24 cellular contexts compared by ENCODE assay signal in the genomic region with DNA sequence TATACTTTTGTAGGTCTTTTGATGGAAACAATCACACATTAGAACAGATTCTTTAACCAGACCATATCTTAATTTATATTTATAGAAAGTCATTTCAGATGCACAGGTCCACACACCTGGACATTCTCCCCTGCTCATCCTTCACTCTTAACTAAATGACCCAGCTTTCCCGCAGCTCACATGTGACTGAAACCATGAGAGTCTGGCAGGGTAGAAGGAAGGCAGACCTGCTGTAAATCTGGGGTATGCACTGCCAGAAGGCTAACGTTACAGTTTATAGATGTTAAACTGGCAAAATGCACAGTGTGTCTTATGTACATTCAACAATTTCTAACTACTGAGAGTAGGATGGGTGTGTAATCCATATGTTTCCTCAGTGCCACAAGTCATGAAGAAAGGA.
"Had no signal": no experiment of that assay in that cellular context is flagged by ENCODE, and none has a peak within 500 bp of the region (broad histone marks: within the 10 kb centered on the region; RNA-seq: fewer than 3 reads in every experiment).

No MANE protein-coding gene starts in this region.

- H3K36me3 ChIP-seq: neural progenitor cell, ovary, right lobe of liver, sigmoid colon, stomach, thoracic aorta, thyroid gland, tibial nerve, upper lobe of right lung, uterus had no signal

- DNase-seq: naive thymus-derived CD8-positive, alpha-beta T cell; nephron progenitor cell; occipital lobe; ovary; posterior cingulate gyrus; psoas muscle; right cardiac atrium; right lobe of liver; sigmoid colon; small intestine; stimulated activated CD4-positive, alpha-beta T cell treated with anti-CD3 and anti-CD28 coated beads, Interleukin-15, amount 100 ng/mL, for 24 hours; stimulated activated CD4-positive, alpha-beta T cell treated with anti-CD3 and anti-CD28 coated beads, Interleukin-2, amount 100 ng/mL, for 24 hours; stimulated activated CD4-positive, alpha-beta T cell treated with anti-CD3 and anti-CD28 coated beads, Interleukin-2, amount 100 ng/mL, for 48 hours; stimulated activated CD4-positive, alpha-beta T cell treated with anti-CD3 and anti-CD28 coated beads, Interleukin-4, amount 100 ng/mL, for 24 hours; stimulated activated naive B cell treated with anti-CD40 and anti-IgM and Interleukin-4, amounts not matched to agents 10 μg/mL and 1 μg/mL and 100 μg/mL, for 72 hours; stimulated activated naive CD4-positive, alpha-beta T cell treated with Interleukin-2 at 50 U/mL for 16 hours; stomach; thyroid gland; upper lobe of right lung; uterus had no signal

- H3K27me3 ChIP-seq: neural progenitor cell, ovary, right lobe of liver, sigmoid colon, stomach, thyroid gland, tibial nerve, upper lobe of right lung, uterus had no signal

- H3K4me3 ChIP-seq: neural progenitor cell, ovary, psoas muscle, right lobe of liver, sigmoid colon, stomach, thoracic aorta, thyroid gland, tibial nerve, upper lobe of right lung, uterus had no signal

- H3K9me3 ChIP-seq: ovary, psoas muscle, right lobe of liver, sigmoid colon, stomach, thoracic aorta, thyroid gland, tibial nerve, upper lobe of right lung, uterus had no signal

- H3K4me1 ChIP-seq: neural progenitor cell, parathyroid adenoma, psoas muscle, sigmoid colon, stomach, thyroid gland, tibial nerve, upper lobe of right lung, uterus had no signal

- H3K27ac ChIP-seq: neural progenitor cell, ovary, parathyroid adenoma, psoas muscle, right lobe of liver, sigmoid colon, stomach, thoracic aorta, thyroid gland, tibial nerve, upper lobe of right lung, uterus had no signal

- H2AFZ ChIP-seq: neural progenitor cell, parathyroid adenoma had no signal

- H3K9ac ChIP-seq: neural progenitor cell, parathyroid adenoma had no signal

- H3K79me2 ChIP-seq: parathyroid adenoma had no signal

- H3K4me2 ChIP-seq: neural progenitor cell had no signal
